1 cellular context compared by ENCODE assay signal in genomic region chr6:105569706-105570105, GRCh38.
A peak's percentile ranks its signal among the peaks of the same experiment; 100 is the strongest.
TF ChIP-seq lines count a peak whose summit lies in the region.

No MANE protein-coding gene starts in this region.

TF ChIP-seq in K562, 482 proteins besides CTCF, POLR2A, EP300 and RAD21 (continued from another document):
- TF ChIP-seq PBX2 (CRISPR knock-in tag; IDR thresholded peaks at IDR 0.05; ENCODE audit: low read depth) (no peak), PBX2 (tag; conservative IDR thresholded peaks at IDR 0.05; ENCODE audit: low read depth) (peak; percentile 62), TFE3 (CRISPR knock-in tag; IDR thresholded peaks at IDR 0.05) (no peak), ZNF518B (CRISPR knock-in tag; IDR thresholded peaks at IDR 0.05) (no peak), FUS (optimal IDR thresholded peaks at IDR 0.05; ENCODE audit: low read depth, low read length) (no peak), HOMEZ (CRISPR knock-in tag; IDR thresholded peaks at IDR 0.05) (no peak), MCM7 (IDR thresholded peaks at IDR 0.05) (no peak), ETV6 (IDR thresholded peaks at IDR 0.05; ENCODE audit: borderline replicate concordance in 1 of 2, low read depth in 2 of 2, low read length in 1 of 2) (no peak), ETV6 (CRISPR knock-in tag; IDR thresholded peaks at IDR 0.05; ENCODE audit: borderline replicate concordance) (no peak), WHSC1 (IDR thresholded peaks at IDR 0.05; ENCODE audit: low read length) (no peak), LCOR (CRISPR knock-in tag; IDR thresholded peaks at IDR 0.05) (no peak), ZNF347 (CRISPR knock-in tag; IDR thresholded peaks at IDR 0.05; ENCODE audit: low read depth) (no peak), NUFIP1 (IDR thresholded peaks at IDR 0.05; ENCODE audit: partially characterized antibody) (no peak), ZNF512 (tag; IDR thresholded peaks at IDR 0.05) (no peak), MAFG (tag; conservative IDR thresholded peaks at IDR 0.05) (peak; percentile 62), C11orf30 (IDR thresholded peaks at IDR 0.05; ENCODE audit: low read depth) (0 out of 2 replicates have a peak, but pooled peaks have one; percentile 31), ETV5 (CRISPR knock-in tag; IDR thresholded peaks at IDR 0.05; ENCODE audit: low read depth) (no peak), NR2C2 (CRISPR knock-in tag; IDR thresholded peaks at IDR 0.05) (no peak), NR2C2 (tag; IDR thresholded peaks at IDR 0.05) (no peak), CTBP1 (IDR thresholded peaks at IDR 0.05; ENCODE audit: borderline replicate concordance) (no peak), XRCC4 (IDR thresholded peaks at IDR 0.05; ENCODE audit: extremely low read depth, insufficient read depth, insufficient read length) (no peak), GTF3C2 (IDR thresholded peaks at IDR 0.05; ENCODE audit: borderline replicate concordance, extremely low read depth, insufficient read length) (no peak), DPF2 (IDR thresholded peaks at IDR 0.05) (no peak), HMBOX1 (IDR thresholded peaks at IDR 0.05) (peak; percentile 84), STAG1 (CRISPR knock-in tag; IDR thresholded peaks at IDR 0.05; ENCODE audit: borderline replicate concordance) (no peak), NFYB (IDR thresholded peaks at IDR 0.05; ENCODE audit: extremely low read depth, insufficient read length) (no peak), ZNF785 (CRISPR knock-in tag; IDR thresholded peaks at IDR 0.05) (no peak), ZNF316 (IDR thresholded peaks at IDR 0.05) (peak; percentile 37; the same call in 1 of the 2 replicates), SRSF7 (optimal IDR thresholded peaks at IDR 0.05; ENCODE audit: low read depth, low read length) (no peak)
